Comparison of ENCODE assay signal across 2 cellular contexts in the genomic region with DNA sequence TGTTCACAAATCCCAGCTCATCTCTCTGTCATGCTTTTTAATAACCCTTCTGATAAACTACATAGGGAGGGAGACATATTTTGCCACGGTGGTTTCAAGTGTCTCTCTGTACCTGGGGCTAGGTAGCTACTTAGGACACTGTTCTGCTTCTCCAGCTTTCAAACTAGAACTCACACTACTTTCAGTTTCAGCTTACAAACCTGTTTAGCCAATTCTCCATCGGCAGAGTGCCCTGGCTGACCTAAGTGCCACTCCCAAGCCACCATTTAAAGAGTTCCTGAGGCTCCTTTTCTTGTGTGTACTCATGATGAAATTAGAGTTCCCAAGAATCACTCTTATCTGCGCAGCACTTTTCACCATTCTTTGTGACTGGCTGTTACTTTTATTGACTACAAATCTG.
TF ChIP-seq lines count a peak whose summit lies in the region.

No MANE protein-coding gene starts in this region.

TF ChIP-seq in GM23338, 12 proteins besides CTCF, POLR2A, EP300 and RAD21 (continues in another document):
- TF ChIP-seq JUNB (IDR thresholded peaks at IDR 0.05; ENCODE audit: unreplicated experiment) (no peak), POLR2AphosphoS5 (IDR thresholded peaks at IDR 0.05; ENCODE audit: low read depth) (no peak), CREB1 (CRISPR knock-in tag; IDR thresholded peaks at IDR 0.05; ENCODE audit: low read depth) (no peak), EZH2 (IDR thresholded peaks at IDR 0.05; ENCODE audit: low read depth, unreplicated experiment) (no peak), STAT1 (IDR thresholded peaks at IDR 0.05; ENCODE audit: unreplicated experiment) (no peak), ZNF114 (CRISPR knock-in tag; IDR thresholded peaks at IDR 0.05) (no peak), ZNF331 (CRISPR knock-in tag; IDR thresholded peaks at IDR 0.05; ENCODE audit: low read depth) (no peak), NANOG (IDR thresholded peaks at IDR 0.05; ENCODE audit: borderline replicate concordance) (no peak), EZH2phosphoT487 (IDR thresholded peaks at IDR 0.05; ENCODE audit: unreplicated experiment) (no peak)
- TF ChIP-seq, protein P1, sequence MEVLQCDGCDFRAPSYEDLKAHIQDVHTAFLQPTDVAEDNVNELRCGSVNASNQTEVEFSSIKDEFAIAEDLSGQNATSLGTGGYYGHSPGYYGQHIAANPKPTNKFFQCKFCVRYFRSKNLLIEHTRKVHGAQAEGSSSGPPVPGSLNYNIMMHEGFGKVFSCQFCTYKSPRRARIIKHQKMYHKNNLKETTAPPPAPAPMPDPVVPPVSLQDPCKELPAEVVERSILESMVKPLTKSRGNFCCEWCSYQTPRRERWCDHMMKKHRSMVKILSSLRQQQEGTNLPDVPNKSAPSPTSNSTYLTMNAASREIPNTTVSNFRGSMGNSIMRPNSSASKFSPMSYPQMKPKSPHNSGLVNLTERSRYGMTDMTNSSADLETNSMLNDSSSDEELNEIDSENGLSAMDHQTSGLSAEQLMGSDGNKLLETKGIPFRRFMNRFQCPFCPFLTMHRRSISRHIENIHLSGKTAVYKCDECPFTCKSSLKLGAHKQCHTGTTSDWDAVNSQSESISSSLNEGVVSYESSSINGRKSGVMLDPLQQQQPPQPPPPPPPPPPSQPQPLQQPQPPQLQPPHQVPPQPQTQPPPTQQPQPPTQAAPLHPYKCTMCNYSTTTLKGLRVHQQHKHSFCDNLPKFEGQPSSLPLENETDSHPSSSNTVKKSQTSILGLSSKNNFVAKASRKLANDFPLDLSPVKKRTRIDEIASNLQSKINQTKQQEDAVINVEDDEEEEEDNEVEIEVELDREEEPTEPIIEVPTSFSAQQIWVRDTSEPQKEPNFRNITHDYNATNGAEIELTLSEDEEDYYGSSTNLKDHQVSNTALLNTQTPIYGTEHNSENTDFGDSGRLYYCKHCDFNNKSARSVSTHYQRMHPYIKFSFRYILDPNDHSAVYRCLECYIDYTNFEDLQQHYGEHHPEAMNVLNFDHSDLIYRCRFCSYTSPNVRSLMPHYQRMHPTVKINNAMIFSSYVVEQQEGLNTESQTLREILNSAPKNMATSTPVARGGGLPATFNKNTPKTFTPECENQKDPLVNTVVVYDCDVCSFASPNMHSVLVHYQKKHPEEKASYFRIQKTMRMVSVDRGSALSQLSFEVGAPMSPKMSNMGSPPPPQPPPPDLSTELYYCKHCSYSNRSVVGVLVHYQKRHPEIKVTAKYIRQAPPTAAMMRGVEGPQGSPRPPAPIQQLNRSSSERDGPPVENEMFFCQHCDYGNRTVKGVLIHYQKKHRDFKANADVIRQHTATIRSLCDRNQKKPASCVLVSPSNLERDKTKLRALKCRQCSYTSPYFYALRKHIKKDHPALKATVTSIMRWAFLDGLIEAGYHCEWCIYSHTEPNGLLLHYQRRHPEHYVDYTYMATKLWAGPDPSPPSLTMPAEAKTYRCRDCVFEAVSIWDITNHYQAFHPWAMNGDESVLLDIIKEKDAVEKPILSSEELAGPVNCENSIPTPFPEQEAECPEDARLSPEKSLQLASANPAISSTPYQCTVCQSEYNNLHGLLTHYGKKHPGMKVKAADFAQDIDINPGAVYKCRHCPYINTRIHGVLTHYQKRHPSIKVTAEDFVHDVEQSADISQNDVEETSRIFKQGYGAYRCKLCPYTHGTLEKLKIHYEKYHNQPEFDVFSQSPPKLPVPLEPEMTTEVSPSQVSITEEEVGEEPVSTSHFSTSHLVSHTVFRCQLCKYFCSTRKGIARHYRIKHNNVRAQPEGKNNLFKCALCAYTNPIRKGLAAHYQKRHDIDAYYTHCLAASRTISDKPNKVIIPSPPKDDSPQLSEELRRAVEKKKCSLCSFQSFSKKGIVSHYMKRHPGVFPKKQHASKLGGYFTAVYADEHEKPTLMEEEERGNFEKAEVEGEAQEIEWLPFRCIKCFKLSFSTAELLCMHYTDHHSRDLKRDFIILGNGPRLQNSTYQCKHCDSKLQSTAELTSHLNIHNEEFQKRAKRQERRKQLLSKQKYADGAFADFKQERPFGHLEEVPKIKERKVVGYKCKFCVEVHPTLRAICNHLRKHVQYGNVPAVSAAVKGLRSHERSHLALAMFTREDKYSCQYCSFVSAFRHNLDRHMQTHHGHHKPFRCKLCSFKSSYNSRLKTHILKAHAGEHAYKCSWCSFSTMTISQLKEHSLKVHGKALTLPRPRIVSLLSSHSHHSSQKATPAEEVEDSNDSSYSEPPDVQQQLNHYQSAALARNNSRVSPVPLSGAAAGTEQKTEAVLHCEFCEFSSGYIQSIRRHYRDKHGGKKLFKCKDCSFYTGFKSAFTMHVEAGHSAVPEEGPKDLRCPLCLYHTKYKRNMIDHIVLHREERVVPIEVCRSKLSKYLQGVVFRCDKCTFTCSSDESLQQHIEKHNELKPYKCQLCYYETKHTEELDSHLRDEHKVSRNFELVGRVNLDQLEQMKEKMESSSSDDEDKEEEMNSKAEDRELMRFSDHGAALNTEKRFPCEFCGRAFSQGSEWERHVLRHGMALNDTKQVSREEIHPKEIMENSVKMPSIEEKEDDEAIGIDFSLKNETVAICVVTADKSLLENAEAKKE (CRISPR knock-in tag; IDR thresholded peaks at IDR 0.05) = no peak
- TF ChIP-seq, protein P2, sequence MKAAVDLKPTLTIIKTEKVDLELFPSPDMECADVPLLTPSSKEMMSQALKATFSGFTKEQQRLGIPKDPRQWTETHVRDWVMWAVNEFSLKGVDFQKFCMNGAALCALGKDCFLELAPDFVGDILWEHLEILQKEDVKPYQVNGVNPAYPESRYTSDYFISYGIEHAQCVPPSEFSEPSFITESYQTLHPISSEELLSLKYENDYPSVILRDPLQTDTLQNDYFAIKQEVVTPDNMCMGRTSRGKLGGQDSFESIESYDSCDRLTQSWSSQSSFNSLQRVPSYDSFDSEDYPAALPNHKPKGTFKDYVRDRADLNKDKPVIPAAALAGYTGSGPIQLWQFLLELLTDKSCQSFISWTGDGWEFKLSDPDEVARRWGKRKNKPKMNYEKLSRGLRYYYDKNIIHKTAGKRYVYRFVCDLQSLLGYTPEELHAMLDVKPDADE (IDR thresholded peaks at IDR 0.05) = no peak

TF ChIP-seq in H1, 55 proteins besides CTCF, POLR2A, EP300 and RAD21:
- TF ChIP-seq, protein P3, sequence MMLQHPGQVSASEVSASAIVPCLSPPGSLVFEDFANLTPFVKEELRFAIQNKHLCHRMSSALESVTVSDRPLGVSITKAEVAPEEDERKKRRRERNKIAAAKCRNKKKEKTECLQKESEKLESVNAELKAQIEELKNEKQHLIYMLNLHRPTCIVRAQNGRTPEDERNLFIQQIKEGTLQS (IDR thresholded peaks at IDR 0.05; ENCODE audit: insufficient read depth, low read depth, low read length) = no peak
- TF ChIP-seq GTF2F1 (IDR thresholded peaks at IDR 0.05; ENCODE audit: borderline replicate concordance, low read depth, low read length) = no peak
- no peak for TF ChIP-seq SP2 (IDR thresholded peaks at IDR 0.05; ENCODE audit: low read length)
- no peak for TF ChIP-seq ASH2L (IDR thresholded peaks at IDR 0.05; ENCODE audit: low read length)
TF ChIP-seq in H1: peak in this region for 0.
